ENCODE assay signal across 22 cellular contexts in the genomic region with DNA sequence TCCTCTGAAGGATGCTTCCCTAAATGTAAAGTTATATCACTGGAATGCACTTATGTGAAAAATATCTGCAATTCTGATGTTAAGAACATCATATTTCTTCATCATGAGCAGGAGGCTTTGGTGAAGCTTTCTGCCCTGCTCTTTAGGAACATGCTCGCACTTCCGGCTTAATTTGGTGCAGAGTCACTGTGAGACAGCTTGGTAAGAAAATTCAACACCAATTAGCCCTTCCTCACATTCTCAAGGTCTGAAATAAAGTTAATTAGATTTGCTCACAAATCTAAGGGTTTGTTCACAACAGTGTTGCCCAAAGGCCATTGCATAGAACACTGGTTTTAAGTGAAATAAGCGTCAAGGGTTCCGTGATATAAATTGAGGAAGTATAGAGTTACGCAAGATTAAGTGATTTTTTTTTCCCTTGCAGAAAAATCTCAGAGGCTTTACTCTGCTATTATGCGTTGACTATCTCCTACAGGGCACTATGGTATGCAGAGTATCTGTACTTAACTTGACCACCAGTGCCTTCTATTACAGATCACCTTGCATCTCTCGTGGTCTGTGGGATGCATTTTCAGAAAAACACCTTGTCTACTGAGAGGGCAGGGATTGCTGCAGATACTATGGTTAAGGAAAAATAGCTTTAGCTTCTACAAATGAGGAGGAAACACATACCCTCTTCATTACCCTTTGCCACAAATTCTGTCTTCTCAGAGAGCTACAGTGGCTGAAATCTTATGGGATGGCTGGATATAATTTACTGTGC.
"Had no signal": no experiment of that assay in that cellular context is flagged by ENCODE, and none has a peak within 500 bp of the region (broad histone marks: within the 10 kb centered on the region; RNA-seq: fewer than 3 reads in every experiment).

No MANE protein-coding gene starts in this region.

- H3K4me3 ChIP-seq: body of pancreas, hepatocyte, mucosa of descending colon, pancreas, smooth muscle cell, suprapubic skin, transverse colon, vagina had no signal

- DNase-seq: activated CD4-positive, alpha-beta memory T cell treated with anti-CD3 and anti-CD28 coated beads, Interleukin-2, amount 10 ng/mL, durations not matched to agents 7 days and 5 days; activated CD4-positive, alpha-beta T cell treated with anti-CD3 and anti-CD28 coated beads for 48 hours; activated CD4-positive, CD25-positive, alpha-beta regulatory T cell; activated CD8-positive, alpha-beta memory T cell treated with anti-CD3 and anti-CD28 coated beads, Interleukin-2, amount 10 ng/mL, durations not matched to agents 7 days and 5 days; activated naive CD4-positive, alpha-beta T cell treated with Interleukin-2 at 50 U/mL for 16 hours; activated naive CD8-positive, alpha-beta T cell treated with anti-CD3 and anti-CD28 coated beads, Interleukin-2, amount 10 ng/mL, durations not matched to agents 7 days and 5 days; body of pancreas; dermis blood vessel endothelial cell; foreskin fibroblast; mesenchymal stem cell; mucosa of descending colon; naive thymus-derived CD4-positive, alpha-beta T cell; pancreas; stimulated activated CD4-positive, alpha-beta T cell treated with anti-CD3 and anti-CD28 coated beads, Interleukin-4, amount 100 ng/mL, for 1 hour; stimulated activated naive CD8-positive, alpha-beta T cell treated with anti-CD3 and anti-CD28 coated beads, Interleukin-15, amount 100 ng/mL, for 72 hours; transverse colon had no signal

- ATAC-seq: activated CD8-positive, alpha-beta memory T cell treated with anti-CD3 and anti-CD28 coated beads, Interleukin-2, amount 10 ng/mL, durations not matched to agents 7 days and 5 days; activated T-helper 17 cell treated with anti-CD3 and anti-CD28 coated beads, Interleukin-2, amount 50 U/mL, for 72 hours; body of pancreas; mucosa of descending colon; naive thymus-derived CD4-positive, alpha-beta T cell; pancreas; sciatic nerve; stimulated activated naive CD8-positive, alpha-beta T cell treated with anti-CD3 and anti-CD28 coated beads, Interleukin-15, amount 100 ng/mL, for 72 hours had no signal
